Comparison of ENCODE assay signal across 8 cellular contexts in the genomic region with DNA sequence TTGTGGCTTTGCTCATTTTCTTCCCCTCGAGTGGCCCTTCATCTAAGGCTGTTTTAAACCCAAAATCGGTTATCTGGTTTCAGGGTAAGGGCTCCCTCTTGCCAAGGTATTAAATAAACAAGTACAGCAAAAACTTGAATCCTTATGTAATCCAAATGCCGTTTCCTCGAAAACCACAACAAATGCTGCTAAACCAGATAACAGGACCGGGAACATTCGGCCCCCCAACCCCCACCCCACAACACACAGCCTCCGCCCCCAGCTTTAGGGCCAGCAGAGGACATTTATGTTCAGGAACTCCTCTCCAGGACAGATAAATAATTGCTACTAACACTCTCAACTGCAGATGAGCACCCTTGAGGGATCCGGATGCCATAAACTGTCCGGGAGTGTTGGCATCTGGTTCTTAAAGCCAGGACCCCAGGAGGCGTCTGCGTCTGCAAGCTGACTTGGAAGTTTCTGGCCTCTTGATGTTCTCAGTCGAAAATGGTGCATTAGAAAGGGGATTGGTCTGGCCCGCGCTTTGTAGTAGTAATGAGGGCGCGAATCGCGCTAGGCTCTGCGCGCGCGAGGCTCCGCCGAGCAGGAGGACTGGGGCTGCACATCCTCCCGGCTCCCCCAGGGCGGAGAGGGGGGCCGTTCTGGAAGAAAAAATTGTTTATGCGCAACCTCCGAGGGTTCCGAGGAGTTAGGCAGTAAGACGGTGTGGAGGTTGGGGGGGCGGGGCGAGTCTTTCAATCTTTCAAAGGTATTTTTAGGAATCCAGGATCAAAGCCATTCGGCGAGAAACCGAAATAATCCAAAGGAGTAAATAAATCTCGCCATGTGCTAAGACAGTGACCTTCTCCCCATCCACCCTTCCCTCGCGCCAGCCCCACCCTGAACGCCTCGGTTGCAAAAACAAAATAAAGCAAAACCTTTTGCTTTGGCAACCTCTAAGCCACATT. TPM values are rescaled to one million over a fixed set of nuclear protein-coding genes. Genes with fewer than 3 reads are reported as not detected.
DNase-seq lines count a peak whose midpoint lies in the region; ATAC-seq and TF ChIP-seq lines count a peak whose summit lies in the region.

No MANE protein-coding gene starts in this region.

- DNase-seq in DMS153 (lab: John Stamatoyannopoulos, UW): peak; percentile 61
- peak; percentile 55 for DNase-seq in NCI-H1048 (lab: John Stamatoyannopoulos, UW)
- DNase-seq in SK-MEL-5 (ENCODE audit: low read depth, low spot score): peak; percentile 59
- peak; percentile 8 for DNase-seq in mammary epithelial cell
- DNase-seq in iris pigment epithelial cell (ENCODE audit: low read depth): peak; percentile 58

- H3K27ac ChIP-seq in mammary epithelial cell (ENCODE audit: insufficient read depth, low read depth, low read length) (no peak overlapping the region), skeletal muscle tissue (ENCODE audit: low read depth, low read length) (peak overlapping the region; percentile 90)

- H3K9ac ChIP-seq in mammary epithelial cell (ENCODE audit: insufficient read depth, low read length) (no peak overlapping the region), skeletal muscle tissue (ENCODE audit: low read depth in 1 of 3, low read length in 3 of 3) (peak overlapping the region; percentile 73 to 93 (median 87))

- CTCF ChIA-PET in mammary epithelial cell (lab: Charles Lee; ENCODE audit: low non-redundant PET): no interaction called here

- peaks cover 13% of the 10 kb centered on the region for H3K4me1 ChIP-seq in mammary epithelial cell (ENCODE audit: insufficient read depth, low read length)
- H3K4me1 ChIP-seq in skeletal muscle tissue (ENCODE audit: control insufficient read depth in 3 of 3, insufficient read depth in 3 of 3, low read length in 3 of 3): peaks cover 32 to 51% (median 49%) of the 10 kb centered on the region in 3 donors

- H3K4me3 ChIP-seq in mammary epithelial cell (replicated peaks in 1 of 3; ENCODE audit: insufficient read depth in 1 of 3, low read depth in 2 of 3, low read length in 3 of 3) (peak overlapping the region; percentile 3 to 26 (median 26)), skeletal muscle tissue (ENCODE audit: low read length in 3 of 3) (peak overlapping the region; percentile 54 to 81 (median 71))

- 29% methylated on average over 28 of the region's 41 CpGs for WGBS in mammary epithelial cell (ENCODE audit: low coverage, missing lambda C conversion rate)

- H3K27me3 ChIP-seq in mammary epithelial cell (ENCODE audit: insufficient read depth, low read length) (peaks cover 4% of the 10 kb centered on the region), skeletal muscle tissue (ENCODE audit: control insufficient read depth in 3 of 3, insufficient read depth in 3 of 3, low read length in 3 of 3) (no peaks in the 10 kb centered on the region)

- in situ Hi-C loops in SK-MEL-5 (cut with HindIII; ENCODE audit: low pct_unique_long_range_greater_than_20kb, low sequenced_read_pairs) (no loop called here), mammary epithelial cell (cut with MboI; ENCODE audit: low sequenced_read_pairs in 2 of 2) (loop anchor here (25.0 kb wide), 3 partner anchors 991 to 1566 kb away; no protein-coding TSS in a partner anchor)

- no TSS peak for BruUV-seq in mammary epithelial cell (replicated peaks; lab: Mats Ljungman, UMichigan)

- H3K36me3 ChIP-seq in mammary epithelial cell (ENCODE audit: insufficient read depth, low read length) (no peaks in the 10 kb centered on the region), skeletal muscle tissue (ENCODE audit: control insufficient read depth in 3 of 3, insufficient read depth in 3 of 3, low read length in 3 of 3) (peaks cover 0 to 1% (median 0%) of the 10 kb centered on the region in 3 donors)

- peaks cover 5% of the 10 kb centered on the region for H3K79me2 ChIP-seq in mammary epithelial cell (ENCODE audit: insufficient read depth, low read length)

- H3K4me2 ChIP-seq in mammary epithelial cell (ENCODE audit: insufficient read depth, low read depth, low read length): peak overlapping the region; percentile 68

- no peak for TF ChIP-seq CTCF in mammary epithelial cell (conservative IDR thresholded peaks at IDR 0.05 in 1 of 2, IDR thresholded peaks at IDR 0.05 in 1 of 2; ENCODE audit: extremely low read depth in 1 of 2, insufficient read depth in 1 of 2, low read depth in 1 of 2, low read length in 2 of 2)

- H4K20me1 ChIP-seq in mammary epithelial cell (ENCODE audit: insufficient read depth, low read length): no peaks in the 10 kb centered on the region

- no peak for ATAC-seq in GM19397 (IDR thresholded peaks at IDR 0.05; ENCODE audit: unreplicated experiment)
- ATAC-seq in GM21723 (IDR thresholded peaks at IDR 0.05; ENCODE audit: unreplicated experiment): no peak

- dilution Hi-C loops in mammary epithelial cell (cut with HindIII; ENCODE audit: low sequenced_read_pairs): no loop called here

- H3K9me3 ChIP-seq in mammary epithelial cell (replicated peaks; ENCODE audit: insufficient read depth, low read length) (peaks cover 2% of the 10 kb centered on the region), skeletal muscle tissue (ENCODE audit: control insufficient read depth in 3 of 3, low read length in 3 of 3) (peaks cover 0 to 3% (median 0%) of the 10 kb centered on the region in 3 donors)

- H2AFZ ChIP-seq in mammary epithelial cell (ENCODE audit: low read depth, low read length): peak overlapping the region; percentile 27

- intact Hi-C loops in mammary epithelial cell (cut with micrococcal nuclease): no loop called here

RNA-seq across cellular contexts. Expression of a gene that starts 3.9 kb away (rescaled TPM):
- total RNA-seq in SK-MEL-5 (2014; rRNA removed; shearing (Covaris generic)): 61.5 and 66.3 TPM in 2 replicates
- polyA plus RNA-seq in SK-MEL-5 (2015; cell fraction: cytosol; rRNA removed): 89.4 and 95.3 TPM in 2 replicates
- 49.1 and 62.9 TPM in 2 replicates for polyA plus RNA-seq in SK-MEL-5 (2015; cell fraction: nucleus; rRNA removed)
- total RNA-seq in mammary epithelial cell (1 to 10 TPM; 4.4 to 8.7 TPM), skeletal muscle tissue (35.0 TPM)
- 14.7 TPM for polyA plus RNA-seq in mammary epithelial cell
- not detected for polyA minus RNA-seq in mammary epithelial cell

Comparison
In these comparisons a context has a peak if more than half of its experiments do, and no peak if none do; other contexts are left out.
1. DNase-seq: peak in every context shown above with its lines; median percentile 61 in DMS153; 59 in SK-MEL-5; 58 in iris pigment epithelial cell; 55 in NCI-H1048; 8 in mammary epithelial cell.